18 cellular contexts compared by ENCODE assay signal in genomic region chr11:15361316-15361715, GRCh38.
DNase-seq lines count a peak whose midpoint lies in the region; ATAC-seq and TF ChIP-seq lines count a peak whose summit lies in the region.
"Had no signal": no experiment of that assay in that cellular context is flagged by ENCODE, and none has a peak within 500 bp of the region (broad histone marks: within the 10 kb centered on the region; RNA-seq: fewer than 3 reads in every experiment).

No MANE protein-coding gene starts in this region.

- H3K27ac Mint-ChIP-seq in Caco-2 (ENCODE audit: unreplicated experiment): no peak overlapping the region
- H3K27ac Mint-ChIP-seq: B cell; CD4-positive, alpha-beta T cell; CD8-positive, alpha-beta T cell had no signal

- H3K4me3 ChIP-seq in trophoblast cell (ENCODE audit: low read depth, low read length) (no peak overlapping the region), Caco-2 (ENCODE audit: low read depth, low read length) (no peak overlapping the region), lower leg skin (ENCODE audit: low read depth, poor library complexity, severe bottlenecking) (no peak overlapping the region)
- H3K4me3 ChIP-seq: A549; BLaER1 treated with 17β-estradiol and CSF1 and Interleukin-3, amounts not matched to agents 10 nM and 100 nM had no signal

- WGBS in trophoblast cell (ENCODE audit: extremely low coverage, insufficient coverage, insufficient read length): no CpG with 5 or more reads among the region's 2 CpGs
- 70 to 77% methylated on average over 2 of the region's 2 CpGs for WGBS in lower leg skin, 2 donors

- no peaks in the 10 kb centered on the region for H3K4me1 Mint-ChIP-seq in activated T-cell treated with anti-CD3 and anti-CD28 coated beads, Interleukin-2, amount 50 U/mL, for 4 hours (ENCODE audit: low read depth)
- no peaks in the 10 kb centered on the region for H3K4me1 Mint-ChIP-seq in Caco-2 (ENCODE audit: low read depth, unreplicated experiment)
- H3K4me1 Mint-ChIP-seq: B cell had no signal

- H3K4me2 ChIP-seq in trophoblast cell (ENCODE audit: low read length): no peak overlapping the region
- H3K4me2 ChIP-seq: A549; BLaER1 treated with 17β-estradiol and CSF1 and Interleukin-3, amounts not matched to agents 10 nM and 100 nM had no signal

- H2AK5ac ChIP-seq in trophoblast cell (ENCODE audit: low read length): no peak overlapping the region

- TF ChIP-seq CTCF in VCaP (conservative IDR thresholded peaks at IDR 0.05) (no peak), Caco-2 (IDR thresholded peaks at IDR 0.05; ENCODE audit: insufficient read depth in 1 of 2, low read depth in 1 of 2, low read length in 1 of 2, severe bottlenecking in 1 of 2, unreplicated experiment in 1 of 2) (no peak), lower leg skin (IDR thresholded peaks at IDR 0.05) (no peak)

- H3K36me3 ChIP-seq in trophoblast cell (ENCODE audit: control insufficient read depth in 1 of 2, insufficient read depth in 2 of 2, low read length in 2 of 2) (no peaks in the 10 kb centered on the region), Caco-2 (ENCODE audit: control insufficient read depth, insufficient read depth, low read length) (no peaks in the 10 kb centered on the region)
- H3K36me3 ChIP-seq: BLaER1 treated with 17β-estradiol and CSF1 and Interleukin-3, amounts not matched to agents 10 nM and 100 nM had no signal

- H3K9ac ChIP-seq in trophoblast cell (ENCODE audit: low read length): no peak overlapping the region
- H3K9ac ChIP-seq: BLaER1 treated with 17β-estradiol and CSF1 and Interleukin-3, amounts not matched to agents 10 nM and 100 nM had no signal

- H2BK12ac ChIP-seq in trophoblast cell (ENCODE audit: low read length): no peak overlapping the region

- no peak overlapping the region for H2BK5ac ChIP-seq in trophoblast cell (ENCODE audit: low read depth, low read length, poor library complexity)

- no peaks in the 10 kb centered on the region for H3K27me3 Mint-ChIP-seq in activated T-cell treated with anti-CD3 and anti-CD28 coated beads, Interleukin-2, amount 50 U/mL, for 4 hours (ENCODE audit: low read depth)
- peaks cover 9% of the 10 kb centered on the region for H3K27me3 Mint-ChIP-seq in Caco-2 (ENCODE audit: insufficient read depth, unreplicated experiment)

- no peak for TF ChIP-seq POLR2A in lower leg skin (IDR thresholded peaks at IDR 0.05)

- no peak overlapping the region for H2BK120ac ChIP-seq in trophoblast cell (ENCODE audit: insufficient read depth, low read length, poor library complexity)

- H4K8ac ChIP-seq in trophoblast cell (ENCODE audit: low read depth, low read length): no peak overlapping the region

- H3K23ac ChIP-seq in trophoblast cell (ENCODE audit: low read length): peak overlapping the region; percentile 81

- no peaks in the 10 kb centered on the region for H3K9me3 ChIP-seq in trophoblast cell (ENCODE audit: insufficient read depth, low read depth, low read length)
- H3K9me3 ChIP-seq in Caco-2: no peaks in the 10 kb centered on the region
- H3K9me3 ChIP-seq: A549 had no signal

- no peak overlapping the region for H2AFZ ChIP-seq in trophoblast cell (ENCODE audit: insufficient read depth, low read length, poor library complexity)

- H3K4me3 Mint-ChIP-seq in activated T-cell treated with anti-CD3 and anti-CD28 coated beads, Interleukin-2, amount 50 U/mL, for 4 hours: no peak overlapping the region
- H3K4me3 Mint-ChIP-seq in Caco-2 (ENCODE audit: unreplicated experiment): no peak overlapping the region
- H3K4me3 Mint-ChIP-seq: B cell; CD4-positive, alpha-beta T cell; CD8-positive, alpha-beta T cell had no signal

- H3K4me1 ChIP-seq in trophoblast cell (ENCODE audit: control insufficient read depth in 1 of 2, insufficient read depth in 2 of 2, low read length in 2 of 2) (no peaks in the 10 kb centered on the region), Caco-2 (no peaks in the 10 kb centered on the region)
- H3K4me1 ChIP-seq: A549; BLaER1 treated with 17β-estradiol and CSF1 and Interleukin-3, amounts not matched to agents 10 nM and 100 nM had no signal

- no peaks in the 10 kb centered on the region for H3K79me1 ChIP-seq in trophoblast cell (ENCODE audit: low read length)

- no peaks in the 10 kb centered on the region for H3K79me2 ChIP-seq in trophoblast cell (ENCODE audit: control insufficient read depth, insufficient read depth, low read length, poor library complexity)

- no peak overlapping the region for H3K14ac ChIP-seq in trophoblast cell (ENCODE audit: low read length)

- H3K27me3 ChIP-seq in trophoblast cell (ENCODE audit: insufficient read depth, low read length) (no peaks in the 10 kb centered on the region), Caco-2 (replicated peaks; ENCODE audit: control insufficient read depth, insufficient read depth, low read length) (no peaks in the 10 kb centered on the region)
- H3K27me3 ChIP-seq: BLaER1 treated with 17β-estradiol and CSF1 and Interleukin-3, amounts not matched to agents 10 nM and 100 nM had no signal

- no peaks in the 10 kb centered on the region for H3K9me3 Mint-ChIP-seq in activated T-cell treated with anti-CD3 and anti-CD28 coated beads, Interleukin-2, amount 50 U/mL, for 4 hours
- no peaks in the 10 kb centered on the region for H3K9me3 Mint-ChIP-seq in Caco-2 (ENCODE audit: unreplicated experiment)
- H3K9me3 Mint-ChIP-seq: CD8-positive, alpha-beta T cell had no signal

- intact Hi-C loops in Caco-2 (cut with micrococcal nuclease; ENCODE audit: unreplicated experiment): no loop called here
- intact Hi-C loops in lower leg skin (cut with DNase I; ENCODE audit: low total_unique reads): no loop called here

- H4K91ac ChIP-seq in trophoblast cell (ENCODE audit: low read depth, low read length): no peak overlapping the region

- POLR2A ChIA-PET in Caco-2 (lab: Charles Lee): no interaction called here

- no peak overlapping the region for H4K12ac ChIP-seq in trophoblast cell (ENCODE audit: low read depth, low read length)

- H3K4ac ChIP-seq in trophoblast cell (ENCODE audit: low read depth, low read length): no peak overlapping the region

- H3K36me3 Mint-ChIP-seq in activated T-cell treated with anti-CD3 and anti-CD28 coated beads, Interleukin-2, amount 50 U/mL, for 4 hours (ENCODE audit: insufficient read depth): no peaks in the 10 kb centered on the region
- H3K36me3 Mint-ChIP-seq in Caco-2 (ENCODE audit: insufficient read depth, unreplicated experiment): no peaks in the 10 kb centered on the region
- H3K36me3 Mint-ChIP-seq: CD8-positive, alpha-beta T cell had no signal

- CTCF ChIA-PET in Caco-2 (lab: Charles Lee): no interaction called here

- DNase-seq in COLO829 (ENCODE audit: low spot score): peak; percentile 85
- DNase-seq in foreskin melanocyte: peak; percentile 98
- DNase-seq in trophoblast cell: no peak
- DNase-seq in activated T-cell treated with anti-CD3 and anti-CD28 coated beads, Interleukin-2, amount 50 U/mL, for 4 hours: no peak
- no peak for DNase-seq in Caco-2
- DNase-seq in lower leg skin (ENCODE audit: low spot score in 2 of 2): no peak
- DNase-seq: AML-193; Calu3; CD4-positive, alpha-beta T cell; CD8-positive, alpha-beta T cell; COR-L47; DMS79 treated with DMSO at 0.1 percent for 48 hours; GF-D8 had no signal

- no peak overlapping the region for H3K18ac ChIP-seq in trophoblast cell (ENCODE audit: low read length)

- no TSS peak for BruUV-seq in Caco-2 (replicated peaks; lab: Mats Ljungman, UMichigan)

- no peak for ATAC-seq in activated T-cell treated with anti-CD3 and anti-CD28 coated beads, Interleukin-2, amount 50 U/mL, for 4 hours
- ATAC-seq: A549; CD8-positive, alpha-beta T cell had no signal

- H3K27ac ChIP-seq in VCaP (peak overlapping the region; percentile 88), trophoblast cell (ENCODE audit: low read depth, low read length) (no peak overlapping the region)
- H3K27ac ChIP-seq: 22Rv1; A549; BLaER1 treated with 17β-estradiol and CSF1 and Interleukin-3, amounts not matched to agents 10 nM and 100 nM had no signal

Comparison
In these comparisons a context has a peak if more than half of its experiments do, and no peak if none do; other contexts are left out.
1. DNase-seq: peak in COLO829 (single experiment) and foreskin melanocyte (single experiment); none in trophoblast cell (0 of 2), activated T-cell treated with anti-CD3 and anti-CD28 coated beads, Interleukin-2, amount 50 U/mL, for 4 hours (single experiment), Caco-2 (0 of 2) and lower leg skin (0 of 2).